In genomic region chr9:129174102-129174723, GRCh38 we compare ENCODE assay signal across 8 cellular contexts. TPM values are rescaled to one million over a fixed set of nuclear protein-coding genes. Genes with fewer than 3 reads are reported as not detected.
DNase-seq lines count a peak whose midpoint lies in the region; ATAC-seq and TF ChIP-seq lines count a peak whose summit lies in the region.

No MANE protein-coding gene starts in this region.

- peak overlapping the region; percentile 99 for H2AK5ac ChIP-seq in trophoblast cell (ENCODE audit: low read length)

- H2BK5ac ChIP-seq in trophoblast cell (ENCODE audit: low read depth, low read length, poor library complexity), result peak overlapping the region; percentile 100

- peak overlapping the region; percentile 76 for H3K27ac ChIP-seq in adipose tissue (ENCODE audit: low read depth, low read length)
- H3K27ac ChIP-seq in heart left ventricle, result peak overlapping the region; percentile 81 to 100 (median 99)
- H3K27ac ChIP-seq in trophoblast cell (ENCODE audit: low read depth, low read length), result peak overlapping the region; percentile 99
- peak overlapping the region; percentile 99 to 100 for H3K27ac ChIP-seq in tibial artery

- H2BK12ac ChIP-seq in trophoblast cell (ENCODE audit: low read length), result peak overlapping the region; percentile 61

- H3K27me3 ChIP-seq in heart left ventricle (no peaks in the 10 kb centered on the region), trophoblast cell (ENCODE audit: insufficient read depth, low read length) (no peaks in the 10 kb centered on the region), tibial artery (no peaks in the 10 kb centered on the region)

- peak overlapping the region; percentile 84 for H3K4me2 ChIP-seq in trophoblast cell (ENCODE audit: low read length)

- no peaks in the 10 kb centered on the region for H3K36me3 ChIP-seq in heart left ventricle
- H3K36me3 ChIP-seq in trophoblast cell (ENCODE audit: control insufficient read depth in 1 of 2, insufficient read depth in 2 of 2, low read length in 2 of 2), result peaks cover 0 to 6% of the 10 kb centered on the region in 2 experiments
- no peaks in the 10 kb centered on the region for H3K36me3 ChIP-seq in tibial artery

- H3K23ac ChIP-seq in trophoblast cell (ENCODE audit: low read length), result no peak overlapping the region

- H3K14ac ChIP-seq in trophoblast cell (ENCODE audit: low read length), result peak overlapping the region; percentile 100

- H2AFZ ChIP-seq in trophoblast cell (ENCODE audit: insufficient read depth, low read length, poor library complexity), result peak overlapping the region; percentile 85

- peak overlapping the region; percentile 99 for H2BK120ac ChIP-seq in trophoblast cell (ENCODE audit: insufficient read depth, low read length, poor library complexity)

- peaks cover 27% of the 10 kb centered on the region for H3K79me2 ChIP-seq in trophoblast cell (ENCODE audit: control insufficient read depth, insufficient read depth, low read length, poor library complexity)

- ATAC-seq in heart left ventricle (peak; percentile 13 to 60 (median 54)), GM18861 (IDR thresholded peaks at IDR 0.05; ENCODE audit: unreplicated experiment) (no peak)

- peak in 1 of 2 donors; percentile 35 for TF ChIP-seq POLR2A in heart left ventricle (IDR thresholded peaks at IDR 0.05)

- peak overlapping the region; percentile 100 for H4K91ac ChIP-seq in trophoblast cell (ENCODE audit: low read depth, low read length)

- H3K9me3 ChIP-seq in heart left ventricle (no peaks in the 10 kb centered on the region), trophoblast cell (ENCODE audit: insufficient read depth, low read depth, low read length) (no peaks in the 10 kb centered on the region), tibial artery (no peaks in the 10 kb centered on the region)

- H3K4me3 ChIP-seq in heart left ventricle (peak overlapping the region; percentile 43 to 99 (median 94)), trophoblast cell (ENCODE audit: low read depth, low read length) (peak overlapping the region; percentile 65), tibial artery (peak overlapping the region; percentile 99 to 100)

- H3K9ac ChIP-seq in trophoblast cell (ENCODE audit: low read length), result peak overlapping the region; percentile 87

- H3K4me1 ChIP-seq in heart left ventricle (peaks cover 3 to 46% (median 27%) of the 10 kb centered on the region in 12 donors), trophoblast cell (ENCODE audit: control insufficient read depth in 1 of 2, insufficient read depth in 2 of 2, low read length in 2 of 2) (peaks cover 19 to 36% of the 10 kb centered on the region in 2 experiments), tibial artery (peaks cover 4 to 35% (median 24%) of the 10 kb centered on the region in 4 donors)

- DNase-seq in GDM1 (lab: John Stamatoyannopoulos, UW) (peak; percentile 69), NCI-H1092 (lab: John Stamatoyannopoulos, UW) (peak; percentile 66), SW480 (ENCODE audit: low spot score) (peak; percentile 83), heart left ventricle (peak; percentile 91 to 95 (median 92)), trophoblast cell (peak; percentile 83 to 96), tibial artery (peak; percentile 95 to 97)

- intact Hi-C loops in heart left ventricle (cut with DNase I), result loop anchor here (1.0 to 10.0 kb wide), 16 partner anchors 31 to 441 kb away; no protein-coding TSS in a partner anchor
- intact Hi-C loops in tibial artery (cut with DNase I; ENCODE audit: low total_unique reads), result loop anchor here (2.0 kb wide), 2 partner anchors 33 to 435 kb away; no protein-coding TSS in a partner anchor

- peaks cover 42% of the 10 kb centered on the region for H3K79me1 ChIP-seq in trophoblast cell (ENCODE audit: low read length)

- peak overlapping the region; percentile 88 for H3K4ac ChIP-seq in trophoblast cell (ENCODE audit: low read depth, low read length)

- TF ChIP-seq CTCF in heart left ventricle (IDR thresholded peaks at IDR 0.05) (peak; percentile 94 to 99 (median 97)), tibial artery (IDR thresholded peaks at IDR 0.05) (peak; percentile 97 to 98)

- peak overlapping the region; percentile 99 for H4K12ac ChIP-seq in trophoblast cell (ENCODE audit: low read depth, low read length)

- 0 to 1% (median 0%) methylated on average over 48 to 55 of the region's 55 CpGs for WGBS in adipose tissue, 3 donors
- 0 to 1% (median 1%) methylated on average over 22 to 55 of the region's 55 CpGs for WGBS in heart left ventricle, 4 donors
- no CpG with 5 or more reads among the region's 55 CpGs for WGBS in trophoblast cell (ENCODE audit: extremely low coverage, insufficient coverage, insufficient read length)

- peak overlapping the region; percentile 100 for H3K18ac ChIP-seq in trophoblast cell (ENCODE audit: low read length)

- H4K8ac ChIP-seq in trophoblast cell (ENCODE audit: low read depth, low read length), result peak overlapping the region; percentile 99

RNA-seq across cellular contexts. Expression of gene IER5L, which starts 3.8 kb away (rescaled TPM):
- 10 to 100 TPM in 2 of 3 donors, 1 to 10 TPM in 1; 3.8 to 16.8 (median 10.3) TPM for polyA plus RNA-seq in adipose tissue
- 10 to 100 TPM in 3 of 9 donors, 1 to 10 TPM in 6; 4.1 to 18.4 (median 5.5) TPM for total RNA-seq in heart left ventricle
- polyA plus RNA-seq in heart left ventricle, result 1 to 10 TPM; 2.8 to 7.3 TPM
- 63.3 and 64.2 TPM in 2 replicates for polyA plus RNA-seq in trophoblast cell (2013)
